In the genomic region with DNA sequence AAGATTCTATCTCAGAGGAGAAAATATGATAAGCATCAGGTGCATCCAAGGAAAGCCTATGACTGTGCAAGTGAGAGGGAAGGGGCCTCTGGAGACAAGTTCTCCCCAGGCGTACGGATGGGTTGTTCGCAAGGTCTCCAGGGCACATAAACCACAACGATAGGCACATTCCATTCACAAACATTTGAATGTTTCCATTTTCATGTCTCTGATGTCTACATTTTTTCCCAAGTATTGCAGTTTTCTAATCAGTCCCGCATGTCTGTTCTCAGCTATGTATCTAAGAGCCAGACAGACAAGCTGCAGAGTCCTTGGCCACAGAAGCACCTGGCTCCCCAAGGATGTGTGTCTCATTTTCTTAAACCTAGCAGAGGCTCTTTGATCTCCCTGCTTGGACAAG, we compare ENCODE assay signal across 24 cellular contexts. TPM values are rescaled to one million over a fixed set of nuclear protein-coding genes. Genes with fewer than 3 reads are reported as not detected.
"Had no signal": no experiment of that assay in that cellular context is flagged by ENCODE, and none has a peak within 500 bp of the region (broad histone marks: within the 10 kb centered on the region; RNA-seq: fewer than 3 reads in every experiment).

No MANE protein-coding gene starts in this region.

- H3K27ac ChIP-seq: colonic mucosa, coronary artery, dorsolateral prefrontal cortex, epithelial cell of prostate, esophagus muscularis mucosa, esophagus squamous epithelium, foreskin keratinocyte, gastrocnemius medialis, gastroesophageal sphincter, heart left ventricle, heart right ventricle had no signal

- H3K9me3 ChIP-seq: colonic mucosa, esophagus muscularis mucosa, esophagus squamous epithelium, gastrocnemius medialis, gastroesophageal sphincter, heart left ventricle, heart right ventricle had no signal

- H3K4me3 ChIP-seq: colonic mucosa, coronary artery, dorsolateral prefrontal cortex, esophagus muscularis mucosa, esophagus squamous epithelium, gastrocnemius medialis, gastroesophageal sphincter, heart left ventricle, heart right ventricle had no signal

- H3K27me3 ChIP-seq: colonic mucosa, dorsolateral prefrontal cortex, esophagus muscularis mucosa, esophagus squamous epithelium, gastrocnemius medialis, gastroesophageal sphincter, heart left ventricle, heart right ventricle had no signal

- H3K36me3 ChIP-seq: colonic mucosa, esophagus muscularis mucosa, esophagus squamous epithelium, gastrocnemius medialis, gastroesophageal sphincter, heart left ventricle, heart right ventricle had no signal

- DNase-seq: colonic mucosa; cortex of kidney; dermis blood vessel endothelial cell; dorsolateral prefrontal cortex; effector CD4-positive, alpha-beta T cell; effector CD8-positive, alpha-beta T cell; effector memory CD4-positive, alpha-beta T cell; effector memory CD8-positive, alpha-beta T cell; endodermal cell; erythroblast; esophagus squamous epithelium; foreskin fibroblast; foreskin keratinocyte; foreskin melanocyte; gastrocnemius medialis; glutamatergic neuron; head of caudate nucleus; heart left ventricle; heart right ventricle had no signal

- H3K4me1 ChIP-seq: colonic mucosa, esophagus muscularis mucosa, esophagus squamous epithelium, foreskin keratinocyte, gastrocnemius medialis, gastroesophageal sphincter had no signal

RNA-seq across cellular contexts. Expression of a gene that starts 28.0 kb away (rescaled TPM):
- polyA plus RNA-seq: endothelial cell of umbilical vein had no signal
